In genomic region chr2:75709297-75709696, GRCh38 we compare ENCODE assay signal across 9 cellular contexts. TPM values are rescaled to one million over a fixed set of nuclear protein-coding genes. Genes with fewer than 3 reads are reported as not detected.
DNase-seq lines count a peak whose midpoint lies in the region; ATAC-seq and TF ChIP-seq lines count a peak whose summit lies in the region.
"Had no signal": no experiment of that assay in that cellular context is flagged by ENCODE, and none has a peak within 500 bp of the region (broad histone marks: within the 10 kb centered on the region; RNA-seq: fewer than 3 reads in every experiment).

No MANE protein-coding gene starts in this region.

- H3K36me3 Mint-ChIP-seq in CD4-positive, CD25-positive, alpha-beta regulatory T cell = peaks cover 11% of the 10 kb centered on the region
- H3K36me3 Mint-ChIP-seq in HFFc6 (ENCODE audit: low read depth) (peaks cover 2% of the 10 kb centered on the region), memory B cell (peaks cover 14% of the 10 kb centered on the region)
- peaks cover 11% of the 10 kb centered on the region for H3K36me3 Mint-ChIP-seq in activated naive CD8-positive, alpha-beta T cell

- H3K9me3 ChIP-seq in CD4-positive, CD25-positive, alpha-beta regulatory T cell (ENCODE audit: control insufficient read depth in 2 of 2, low read length in 2 of 2) = no peaks in the 10 kb centered on the region

- peaks cover 10 to 48% (median 29%) of the 10 kb centered on the region in 4 donors for H3K4me1 Mint-ChIP-seq in CD4-positive, CD25-positive, alpha-beta regulatory T cell
- peaks cover 40% of the 10 kb centered on the region for H3K4me1 Mint-ChIP-seq in HFFc6 (ENCODE audit: low read depth)
- H3K4me1 Mint-ChIP-seq in activated naive CD8-positive, alpha-beta T cell (ENCODE audit: low read depth) = peaks cover 32% of the 10 kb centered on the region
- H3K4me1 Mint-ChIP-seq in memory B cell = peaks cover 9% of the 10 kb centered on the region

- H3K36me3 ChIP-seq in CD4-positive, CD25-positive, alpha-beta regulatory T cell (ENCODE audit: control insufficient read depth, insufficient read depth, low read length) = peaks cover 14% of the 10 kb centered on the region

- TF ChIP-seq CTCF in HFFc6 (IDR thresholded peaks at IDR 0.05) (no peak), GM20000 (IDR thresholded peaks at IDR 0.05; ENCODE audit: extremely low read depth, missing control alignments) (no peak)

- no peaks in the 10 kb centered on the region for H3K27me3 ChIP-seq in CD4-positive, CD25-positive, alpha-beta regulatory T cell (ENCODE audit: control insufficient read depth, insufficient read depth, low read length)

- H3K27me3 Mint-ChIP-seq in CD4-positive, CD25-positive, alpha-beta regulatory T cell = no peaks in the 10 kb centered on the region
- H3K27me3 Mint-ChIP-seq in HFFc6 (ENCODE audit: insufficient read depth) = no peaks in the 10 kb centered on the region; the same call in 1 of the 2 replicates
- H3K27me3 Mint-ChIP-seq in activated naive CD8-positive, alpha-beta T cell = no peaks in the 10 kb centered on the region
- no peaks in the 10 kb centered on the region for H3K27me3 Mint-ChIP-seq in memory B cell

- no peaks in the 10 kb centered on the region for H3K9me3 Mint-ChIP-seq in CD4-positive, CD25-positive, alpha-beta regulatory T cell
- no peaks in the 10 kb centered on the region for H3K9me3 Mint-ChIP-seq in HFFc6
- H3K9me3 Mint-ChIP-seq in activated naive CD8-positive, alpha-beta T cell (ENCODE audit: low read depth) = no peaks in the 10 kb centered on the region
- H3K9me3 Mint-ChIP-seq in memory B cell = no peaks in the 10 kb centered on the region

- H3K4me3 Mint-ChIP-seq in CD4-positive, CD25-positive, alpha-beta regulatory T cell = peak overlapping the region; percentile 66 to 86 (median 75)
- H3K4me3 Mint-ChIP-seq in HFFc6 (peak overlapping the region; percentile 74), memory B cell (peak overlapping the region; percentile 54)
- H3K4me3 Mint-ChIP-seq in activated naive CD8-positive, alpha-beta T cell = peak overlapping the region; percentile 88

- ATAC-seq in CD4-positive, CD25-positive, alpha-beta regulatory T cell (ENCODE audit: low read depth in 2 of 2) = no peak
- no peak for ATAC-seq in memory B cell (ENCODE audit: low read depth)

- peak overlapping the region; percentile 95 for H3K4me3 ChIP-seq in CD4-positive, CD25-positive, alpha-beta regulatory T cell (ENCODE audit: low read depth, low read length)

- DNase-seq in CD4-positive, CD25-positive, alpha-beta regulatory T cell = peak in 1 of 3 donors; percentile 11
- DNase-seq in HFFc6 (no peak), memory B cell (ENCODE audit: low spot score in 2 of 2) (no peak), NCI-H1694 (lab: John Stamatoyannopoulos, UW) (no peak), posterior cingulate gyrus (no peak), NCI-H128 (lab: John Stamatoyannopoulos, UW; ENCODE audit: unreplicated experiment) (no peak), GM20000 (ENCODE audit: low spot score) (no peak)
- DNase-seq: NCI-H1694 treated with DMSO at 0.1 percent for 48 hours had no signal

- H3K27ac ChIP-seq in CD4-positive, CD25-positive, alpha-beta regulatory T cell (ENCODE audit: insufficient read depth, low read length, poor library complexity, severe bottlenecking) = no peak overlapping the region

- intact Hi-C loops in posterior cingulate gyrus (cut with DNase I) = no loop called here

- H3K27ac Mint-ChIP-seq in CD4-positive, CD25-positive, alpha-beta regulatory T cell = peak overlapping the region in 2 of 3 donors; percentile 1 to 18
- H3K27ac Mint-ChIP-seq in HFFc6 = peak overlapping the region; percentile 5
- H3K27ac Mint-ChIP-seq in activated naive CD8-positive, alpha-beta T cell = peak overlapping the region; percentile 29
- H3K27ac Mint-ChIP-seq in memory B cell = peak overlapping the region; percentile 40

- peaks cover 25% of the 10 kb centered on the region for H3K4me1 ChIP-seq in CD4-positive, CD25-positive, alpha-beta regulatory T cell (ENCODE audit: control insufficient read depth, insufficient read depth, low read length, poor library complexity, severe bottlenecking)

RNA-seq across cellular contexts. Expression of gene GCFC2, which starts 1.4 kb away (rescaled TPM):
- 20.1 TPM for total RNA-seq in CD4-positive, CD25-positive, alpha-beta regulatory T cell
- 10 to 100 TPM; 26.2 to 27.8 (median 27.1) TPM for polyA plus RNA-seq in CD4-positive, CD25-positive, alpha-beta regulatory T cell
- 10 to 100 TPM in 5 of 6 experiments, 1 to 10 TPM in 1; 9.8 to 16.0 (median 13.0) TPM for total RNA-seq in HFFc6 (2021; fragmentation: NEBNext Ultra II Directional; extraction: Animal tissue kit (Norgen Biotek cat#: 25700))
